12 cellular contexts compared by ENCODE assay signal in genomic region chr4:143667461-143667860, GRCh38. TPM values are rescaled to one million over a fixed set of nuclear protein-coding genes. Genes with fewer than 3 reads are reported as not detected.
DNase-seq lines count a peak whose midpoint lies in the region; ATAC-seq and TF ChIP-seq lines count a peak whose summit lies in the region.
"Had no signal": no experiment of that assay in that cellular context is flagged by ENCODE, and none has a peak within 500 bp of the region (broad histone marks: within the 10 kb centered on the region; RNA-seq: fewer than 3 reads in every experiment).

No MANE protein-coding gene starts in this region.

- H3K4me1 ChIP-seq in stomach: peaks cover 0 to 30% (median 3%) of the 10 kb centered on the region in 4 donors

- no peak for TF ChIP-seq POLR2A in stomach (IDR thresholded peaks at IDR 0.05)

- no peak for ATAC-seq in GM19467 (IDR thresholded peaks at IDR 0.05; ENCODE audit: unreplicated experiment)

- CTCF ChIA-PET in HEK293T (lab: Yijun Ruan, JAX): no interaction called here

- H3K36me3 ChIP-seq in stomach: no peaks in the 10 kb centered on the region

- 6 to 34% (median 8%) methylated on average over 4 of the region's 4 CpGs for WGBS in stomach, 5 donors

- no peak overlapping the region for H3K4me3 ChIP-seq in astrocyte of the spinal cord (ENCODE audit: low read depth, low read length)
- H3K4me3 ChIP-seq in stomach: no peak overlapping the region

- DNase-seq in HS-27A (ENCODE audit: low read depth) (peak; percentile 34), astrocyte of the spinal cord (ENCODE audit: low read depth, low spot score) (peak; percentile 19), iris pigment epithelial cell (ENCODE audit: low read depth) (peak; percentile 69), stomach (peak; percentile 39), HEK293T (ENCODE audit: extremely low spot score) (no peak), NCI-H1105 treated with DMSO at 0.1 percent for 48 hours (lab: John Stamatoyannopoulos, UW) (no peak), epidermal melanocyte (ENCODE audit: insufficient read length, low spot score) (no peak)
- DNase-seq: cortex of kidney; GF-D8; stimulated activated CD4-positive, alpha-beta T cell treated with anti-CD3 and anti-CD28 coated beads, Interleukin-15, amount 100 ng/mL, for 24 hours had no signal

- intact Hi-C loops in stomach (cut with DNase I; ENCODE audit: low total_unique reads): no loop called here

- H3K9me3 ChIP-seq in stomach: no peaks in the 10 kb centered on the region

- POLR2A ChIA-PET in HEK293T (lab: Yijun Ruan, JAX): no interaction called here

- no peak for TF ChIP-seq EP300 in stomach (IDR thresholded peaks at IDR 0.05)

- H3K27me3 ChIP-seq in stomach: no peaks in the 10 kb centered on the region

- H3K27ac ChIP-seq in stomach: peak overlapping the region in 1 of 5 donors; percentile 49

- in situ Hi-C loops in astrocyte of the spinal cord (cut with HindIII; ENCODE audit: low sequenced_read_pairs): no loop called here

- TF ChIP-seq CTCF in astrocyte of the spinal cord (IDR thresholded peaks at IDR 0.05; ENCODE audit: low read depth, low read length) (no peak), stomach (IDR thresholded peaks at IDR 0.05) (no peak)

TF ChIP-seq in HEK293T, 16 proteins besides CTCF, POLR2A, EP300 and RAD21:
- no peak for TF ChIP-seq SP1 (IDR thresholded peaks at IDR 0.05)
- TF ChIP-seq CTBP1 (IDR thresholded peaks at IDR 0.05; ENCODE audit: borderline replicate concordance): no peak
- TF ChIP-seq HDGF (IDR thresholded peaks at IDR 0.05; ENCODE audit: borderline replicate concordance): no peak
- TF ChIP-seq FOXA1 (IDR thresholded peaks at IDR 0.05): no peak
- no peak for TF ChIP-seq PKNOX1 (IDR thresholded peaks at IDR 0.05)
- no peak for TF ChIP-seq NFRKB (IDR thresholded peaks at IDR 0.05)

RNA-seq across cellular contexts. Expression of gene FREM3, which starts 33.0 kb away (rescaled TPM):
- total RNA-seq in stomach: under 1 TPM in 1 of 5 donors, not detected in 4; 0.18 TPM
- under 1 TPM in 1 of 3 donors, not detected in 2; 0.03 TPM for polyA plus RNA-seq in stomach
- total RNA-seq: NCI-H460 had no signal

Comparison
In these comparisons a context has a peak if more than half of its experiments do, and no peak if none do; other contexts are left out.
1. DNase-seq: peak in HS-27A (single experiment), astrocyte of the spinal cord (single experiment), iris pigment epithelial cell (single experiment) and stomach (single experiment); none in HEK293T (single experiment), NCI-H1105 treated with DMSO at 0.1 percent for 48 hours (single experiment) and epidermal melanocyte (single experiment).